ENCODE assay signal across 24 cellular contexts in the genomic region with DNA sequence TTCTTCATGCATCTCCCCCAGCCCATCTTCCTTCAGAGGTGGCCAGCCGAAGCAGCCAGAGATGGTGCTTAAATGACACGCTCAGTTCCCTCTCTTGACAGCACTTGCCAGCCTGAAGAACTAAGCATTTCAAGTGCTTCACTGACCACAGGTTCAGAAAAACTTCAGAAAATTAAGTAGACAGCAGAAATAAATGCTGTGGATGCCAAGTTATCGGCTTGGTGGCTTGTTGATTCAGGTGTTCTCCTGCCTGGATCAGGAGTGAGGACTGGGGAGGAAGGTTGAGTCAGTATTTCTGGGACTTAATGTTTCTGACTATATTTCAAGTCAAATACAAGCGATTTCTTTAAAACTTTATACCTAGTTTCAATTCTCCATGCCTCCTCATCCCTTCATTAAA. TPM values are rescaled to one million over a fixed set of nuclear protein-coding genes. Genes with fewer than 3 reads are reported as not detected.
"Had no signal": no experiment of that assay in that cellular context is flagged by ENCODE, and none has a peak within 500 bp of the region (broad histone marks: within the 10 kb centered on the region; RNA-seq: fewer than 3 reads in every experiment).

No MANE protein-coding gene starts in this region.

- H3K9me3 ChIP-seq: Peyer's patch had no signal

- DNase-seq: IMR-90, Karpas-422, KG1, MG63, NCI-H1092, NCI-H1105 treated with DMSO at 0.1 percent for 48 hours, NCI-H1417 treated with DMSO at 0.1 percent for 48 hours, NCI-H146, NCI-H1694 treated with DMSO at 0.1 percent for 48 hours, NCI-H1930, NCI-H2081, NCI-H2107, NCI-H2227 treated with DMSO at 0.1 percent for 48 hours, NCI-H524, NCI-H526 treated with DMSO at 0.1 percent for 48 hours, NCI-H748 treated with DMSO at 0.1 percent for 48 hours, OCI-M1, PC-9, Peyer's patch, SHP77 treated with DMSO at 0.1 percent for 48 hours had no signal

- FAIRE-seq: HepG2 had no signal

- H3K27me3 ChIP-seq: MG63, Peyer's patch had no signal

- H3K4me1 ChIP-seq: Peyer's patch had no signal

- H3K36me3 ChIP-seq: Peyer's patch, SJSA1 had no signal

- ATAC-seq: HepG2, Right ventricle myocardium inferior had no signal

- H3K27ac ChIP-seq: PC-9, Peyer's patch, SJSA1, SK-N-MC had no signal

- H3K4me3 ChIP-seq: MG63, PC-9, Peyer's patch, SJSA1, SK-N-MC had no signal

RNA-seq across cellular contexts. Expression of a gene that starts 58.2 kb away (rescaled TPM):
- total RNA-seq: PC-9 had no signal
